In the genomic region with DNA sequence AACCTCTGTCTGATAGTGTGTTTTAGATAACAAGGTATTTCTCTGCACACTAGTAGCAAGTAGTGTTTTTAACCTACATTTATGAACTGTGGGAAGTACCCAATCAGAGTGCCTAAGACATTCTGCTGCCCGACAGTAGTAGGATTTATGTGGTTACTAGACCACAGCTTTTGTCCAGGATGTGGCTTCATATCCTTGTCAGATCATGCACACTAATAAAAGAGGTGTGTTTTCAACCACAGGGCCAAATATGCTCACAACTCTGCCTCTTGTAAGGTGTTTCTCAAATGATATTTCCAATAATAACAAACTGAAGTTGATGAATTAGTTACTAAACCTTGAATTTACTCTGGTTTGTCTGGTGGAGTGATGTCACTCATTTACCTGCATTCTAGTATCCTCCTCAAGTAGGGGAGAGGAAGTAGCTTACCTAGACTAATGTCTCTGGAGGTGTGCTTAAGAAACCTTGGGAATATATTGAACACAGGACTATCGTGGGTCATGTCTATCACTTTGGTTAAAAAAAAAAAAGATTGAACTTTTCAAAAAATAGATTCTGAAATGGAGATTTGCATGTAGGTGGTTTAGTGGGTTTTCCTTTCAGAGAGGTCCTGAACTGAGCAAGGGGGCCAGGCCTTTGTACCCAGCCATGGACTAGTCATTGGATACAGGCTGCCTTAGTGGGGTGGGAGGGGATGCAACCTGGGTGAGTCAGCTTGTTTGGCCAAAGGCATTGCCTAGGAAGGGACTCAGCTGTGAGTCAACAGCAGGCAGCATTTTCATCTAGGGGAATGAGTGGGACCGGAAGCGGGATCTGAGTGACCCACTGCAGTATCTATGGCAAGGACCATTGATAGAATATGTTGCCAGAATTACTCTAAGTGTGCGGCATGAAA, we compare ENCODE assay signal across 8 cellular contexts. TPM values are rescaled to one million over a fixed set of nuclear protein-coding genes. Genes with fewer than 3 reads are reported as not detected.
A peak's percentile ranks its signal among the peaks of the same experiment; 100 is the strongest.
DNase-seq lines count a peak whose midpoint lies in the region; ATAC-seq and TF ChIP-seq lines count a peak whose summit lies in the region.

No MANE protein-coding gene starts in this region.

- no peaks in the 10 kb centered on the region for H4K20me1 ChIP-seq in PC-3 (ENCODE audit: low read length)

- H3K4me3 Mint-ChIP-seq in activated naive CD8-positive, alpha-beta T cell: peak overlapping the region; percentile 48
- peak overlapping the region; percentile 27 to 82 (median 77) for H3K4me3 Mint-ChIP-seq in naive thymus-derived CD4-positive, alpha-beta T cell

- no peaks in the 10 kb centered on the region for H3K27me3 ChIP-seq in PC-3 (ENCODE audit: low read length)
- H3K27me3 ChIP-seq in naive thymus-derived CD4-positive, alpha-beta T cell (ENCODE audit: control insufficient read depth in 2 of 2, insufficient read depth in 2 of 2, low read length in 2 of 2): no peaks in the 10 kb centered on the region
- H3K27me3 ChIP-seq in thyroid gland: no peaks in the 10 kb centered on the region
- no peaks in the 10 kb centered on the region for H3K27me3 ChIP-seq in neuronal stem cell (ENCODE audit: control insufficient read depth in 3 of 3, insufficient read depth in 3 of 3, low read depth in 1 of 3, low read length in 3 of 3)

- no TSS peak for BruUV-seq in PC-3 (replicated peaks; lab: Mats Ljungman, UMichigan)

- no peak overlapping the region for H3K14ac ChIP-seq in neuronal stem cell (ENCODE audit: low read length)

- H3K4me3 ChIP-seq in PC-3 (ENCODE audit: low read length) (peak overlapping the region; percentile 54), thyroid gland (replicated peaks in 1 of 3) (no peak overlapping the region), neuronal stem cell (ENCODE audit: low read length in 2 of 2) (no peak overlapping the region)
- H3K4me3 ChIP-seq in naive thymus-derived CD4-positive, alpha-beta T cell (ENCODE audit: low read length): peak overlapping the region; percentile 21

- CTCF ChIA-PET in PC-3 (lab: Charles Lee): interaction anchor here (0.5 to 1.1 kb wide), 2 partner anchors 32 to 1046 kb away, joined by 3 to 4 read pairs; no protein-coding TSS in a partner anchor
- CTCF ChIA-PET in naive thymus-derived CD4-positive, alpha-beta T cell (lab: Charles Lee): no interaction called here

- peak; percentile 97 for DNase-seq in PC-3
- peak in 8 of 9 donors; percentile 46 to 86 (median 80) for DNase-seq in naive thymus-derived CD4-positive, alpha-beta T cell
- DNase-seq in thyroid gland: no peak
- no peak for DNase-seq in DMS 273 treated with DMSO at 0.1 percent for 48 hours (lab: John Stamatoyannopoulos, UW)
- no peak for DNase-seq in neuronal stem cell (ENCODE audit: low spot score)

- TF ChIP-seq CTCF in PC-3 (conservative IDR thresholded peaks at IDR 0.05; ENCODE audit: low read depth, low read length) (no peak), thyroid gland (IDR thresholded peaks at IDR 0.05) (no peak)

- no peak overlapping the region for H3K23ac ChIP-seq in neuronal stem cell (ENCODE audit: low read depth, low read length, poor library complexity)

- peak overlapping the region; percentile 80 for H3K4me2 ChIP-seq in PC-3 (ENCODE audit: low read length)
- H3K4me2 ChIP-seq in neuronal stem cell (ENCODE audit: insufficient read depth, low read length, poor library complexity, severe bottlenecking): no peak overlapping the region

- no peaks in the 10 kb centered on the region for H3K9me2 ChIP-seq in PC-3 (replicated peaks; ENCODE audit: low read length)

- H2AFZ ChIP-seq in PC-3 (ENCODE audit: low read length): no peak overlapping the region
- no peak overlapping the region for H2AFZ ChIP-seq in neuronal stem cell (ENCODE audit: low read length)

- H3K4ac ChIP-seq in neuronal stem cell (ENCODE audit: low read length): no peak overlapping the region

- no peak overlapping the region for H4K8ac ChIP-seq in neuronal stem cell (ENCODE audit: low read depth, low read length)

- peak; percentile 52 for ATAC-seq in GM18858 (IDR thresholded peaks at IDR 0.05; ENCODE audit: unreplicated experiment)
- peak; percentile 53 for ATAC-seq in HG02870 (IDR thresholded peaks at IDR 0.05; ENCODE audit: unreplicated experiment)
- ATAC-seq in PC-3: peak; percentile 93
- peak; percentile 96 for ATAC-seq in naive thymus-derived CD4-positive, alpha-beta T cell

- no peaks in the 10 kb centered on the region for H3K27me3 Mint-ChIP-seq in activated naive CD8-positive, alpha-beta T cell
- peaks cover 0 to 8% (median 0%) of the 10 kb centered on the region in 5 donors for H3K27me3 Mint-ChIP-seq in naive thymus-derived CD4-positive, alpha-beta T cell

- peaks cover 9% of the 10 kb centered on the region for H3F3A ChIP-seq in PC-3 (ENCODE audit: low read length, unreplicated experiment)

- POLR2A ChIA-PET in PC-3 (lab: Charles Lee; ENCODE audit: unreplicated experiment): interaction anchor here (0.6 kb wide), 1 partner anchor 10 kb away, joined by 3 read pairs; no protein-coding TSS in a partner anchor
- POLR2A ChIA-PET in naive thymus-derived CD4-positive, alpha-beta T cell (lab: Charles Lee): interaction anchor here (1.0 to 1.1 kb wide), 2 partner anchors 11 to 14 kb away, joined by 3 to 4 read pairs; no protein-coding TSS in a partner anchor

- H3K9me3 Mint-ChIP-seq in activated naive CD8-positive, alpha-beta T cell (ENCODE audit: low read depth): no peaks in the 10 kb centered on the region
- no peaks in the 10 kb centered on the region for H3K9me3 Mint-ChIP-seq in naive thymus-derived CD4-positive, alpha-beta T cell

- H4K91ac ChIP-seq in neuronal stem cell (ENCODE audit: low read depth, low read length, poor library complexity): no peak overlapping the region

- no peak overlapping the region for H2BK120ac ChIP-seq in neuronal stem cell (ENCODE audit: low read depth, low read length)

- H3K36me3 Mint-ChIP-seq in activated naive CD8-positive, alpha-beta T cell: peaks cover 20% of the 10 kb centered on the region
- H3K36me3 Mint-ChIP-seq in naive thymus-derived CD4-positive, alpha-beta T cell: peaks cover 7 to 36% (median 10%) of the 10 kb centered on the region in 5 donors

- H3K9me3 ChIP-seq in PC-3 (ENCODE audit: low read length) (no peaks in the 10 kb centered on the region), thyroid gland (no peaks in the 10 kb centered on the region), neuronal stem cell (replicated peaks in 1 of 2; ENCODE audit: control insufficient read depth in 2 of 2, insufficient read depth in 1 of 2, low read depth in 1 of 2, low read length in 2 of 2) (no peaks in the 10 kb centered on the region)
- no peaks in the 10 kb centered on the region for H3K9me3 ChIP-seq in naive thymus-derived CD4-positive, alpha-beta T cell (ENCODE audit: control insufficient read depth in 2 of 3, low read length in 3 of 3)

- H3K36me3 ChIP-seq in PC-3 (ENCODE audit: low read depth, low read length) (peaks cover 10% of the 10 kb centered on the region), thyroid gland (peaks cover 3 to 5% of the 10 kb centered on the region in 2 donors), neuronal stem cell (replicated peaks in 1 of 2; ENCODE audit: control insufficient read depth in 2 of 2, insufficient read depth in 2 of 2, low read length in 2 of 2) (peaks cover 9 to 54% of the 10 kb centered on the region in 2 donors)
- no peaks in the 10 kb centered on the region for H3K36me3 ChIP-seq in naive thymus-derived CD4-positive, alpha-beta T cell (ENCODE audit: control insufficient read depth in 2 of 3, insufficient read depth in 3 of 3, low read length in 3 of 3)

- no peak for TF ChIP-seq POLR2A in thyroid gland (IDR thresholded peaks at IDR 0.05)

- H3K9ac ChIP-seq in PC-3 (ENCODE audit: low read length) (peak overlapping the region; percentile 67), neuronal stem cell (ENCODE audit: low read depth, low read length, poor library complexity) (no peak overlapping the region)

- H3K27ac ChIP-seq in PC-3 (ENCODE audit: low read length) (peak overlapping the region; percentile 94), thyroid gland (no peak overlapping the region), neuronal stem cell (replicated peaks; ENCODE audit: low read length) (no peak overlapping the region)
- no peak overlapping the region for H3K27ac ChIP-seq in naive thymus-derived CD4-positive, alpha-beta T cell (ENCODE audit: low read depth, low read length)

- H3K4me1 ChIP-seq in PC-3 (ENCODE audit: insufficient read depth, low read length) (peaks cover 27% of the 10 kb centered on the region), thyroid gland (peaks cover 2 to 45% of the 10 kb centered on the region in 2 donors), neuronal stem cell (ENCODE audit: control insufficient read depth in 2 of 2, insufficient read depth in 1 of 2, low read depth in 1 of 2, low read length in 2 of 2) (peaks cover 0 to 6% of the 10 kb centered on the region in 2 donors)
- peaks cover 26 to 59% of the 10 kb centered on the region in 2 donors for H3K4me1 ChIP-seq in naive thymus-derived CD4-positive, alpha-beta T cell (ENCODE audit: control insufficient read depth in 2 of 2, insufficient read depth in 2 of 2, low read length in 2 of 2)

- peaks cover 54% of the 10 kb centered on the region for H3K79me2 ChIP-seq in PC-3 (ENCODE audit: low read length)

- no peak overlapping the region for H2BK15ac ChIP-seq in neuronal stem cell (ENCODE audit: low read length)

- peaks cover 72% of the 10 kb centered on the region for H3K4me1 Mint-ChIP-seq in activated naive CD8-positive, alpha-beta T cell (ENCODE audit: low read depth)
- peaks cover 51 to 86% (median 70%) of the 10 kb centered on the region in 7 donors for H3K4me1 Mint-ChIP-seq in naive thymus-derived CD4-positive, alpha-beta T cell

- H2BK12ac ChIP-seq in neuronal stem cell (ENCODE audit: low read length): no peak overlapping the region

- intact Hi-C loops in PC-3 (cut with micrococcal nuclease): loop anchor here (1.0 kb wide), 1 partner anchor 33 kb away; no protein-coding TSS in a partner anchor
- intact Hi-C loops in naive thymus-derived CD4-positive, alpha-beta T cell (cut with micrococcal nuclease): loop anchor here (1.0 to 10.0 kb wide), 11 partner anchors 14 to 1450 kb away; a partner anchor contains a TSS
- intact Hi-C loops in thyroid gland (cut with DNase I): no loop called here

- H3K18ac ChIP-seq in neuronal stem cell (ENCODE audit: low read length): no peak overlapping the region

- 74 to 89% methylated on average over 5 of the region's 5 CpGs for WGBS in thyroid gland, 2 donors
- WGBS in neuronal stem cell (ENCODE audit: extremely low coverage in 2 of 2, insufficient read length in 2 of 2, insufficient replicate concordance in 1 of 2), 2 donors: no CpG with 5 or more reads among the region's 5 CpGs

- no peaks in the 10 kb centered on the region for H3K79me1 ChIP-seq in neuronal stem cell (ENCODE audit: low read depth, low read length)

- peak overlapping the region; percentile 62 for H3K27ac Mint-ChIP-seq in activated naive CD8-positive, alpha-beta T cell
- peak overlapping the region; percentile 40 to 82 (median 62) for H3K27ac Mint-ChIP-seq in naive thymus-derived CD4-positive, alpha-beta T cell

- no peak overlapping the region for H2BK5ac ChIP-seq in neuronal stem cell (ENCODE audit: low read length)

- H2AK5ac ChIP-seq in neuronal stem cell (ENCODE audit: low read depth, low read length): no peak overlapping the region

RNA-seq across cellular contexts. Expression of a gene that starts 14.1 kb away (rescaled TPM):
- total RNA-seq in PC-3 (2014; rRNA removed) (12.1 and 20.7 TPM in 2 replicates), thyroid gland (10 to 100 TPM; 29.3 to 45.5 (median 32.9) TPM)
- 10 to 100 TPM; 10.8 to 13.2 (median 12.6) TPM for total RNA-seq in naive thymus-derived CD4-positive, alpha-beta T cell
- polyA plus RNA-seq in naive thymus-derived CD4-positive, alpha-beta T cell: 1 to 10 TPM; 4.8 to 8.4 TPM
- polyA plus RNA-seq in neuronal stem cell (2013, experiment 1 of 2): 19.9 TPM
- polyA plus RNA-seq in neuronal stem cell (2013, experiment 2 of 2): 19.3 TPM

RNA-seq across cellular contexts. Expression of a gene that starts 43.6 kb away (rescaled TPM):
- total RNA-seq in PC-3 (2014; rRNA removed): 0.33 and 0.58 TPM in 2 replicates
- 1 to 10 TPM in 1 of 5 experiments, not detected in 4; 1.1 TPM for total RNA-seq in naive thymus-derived CD4-positive, alpha-beta T cell
- polyA plus RNA-seq in naive thymus-derived CD4-positive, alpha-beta T cell: not detected
- under 1 TPM; 0.39 to 0.83 (median 0.48) TPM for total RNA-seq in thyroid gland
- polyA plus RNA-seq in neuronal stem cell (2013, experiment 1 of 2): 0.08 TPM
- 0.06 TPM for polyA plus RNA-seq in neuronal stem cell (2013, experiment 2 of 2)

Comparison
In these comparisons a context has a peak if more than half of its experiments do, and no peak if none do; other contexts are left out.
1. DNase-seq: peak in PC-3 (single experiment) and naive thymus-derived CD4-positive, alpha-beta T cell (8 of 9); none in thyroid gland (0 of 2), DMS 273 treated with DMSO at 0.1 percent for 48 hours (single experiment) and neuronal stem cell (single experiment).
2. H3K4me3 ChIP-seq: peak in PC-3 (single experiment) and naive thymus-derived CD4-positive, alpha-beta T cell (single experiment); none in thyroid gland (0 of 3) and neuronal stem cell (0 of 2).
3. Peak in every context shown above with its lines, with median percentiles within 50 percentile points of each other: ATAC-seq.